8 cellular contexts compared by ENCODE assay signal in genomic region chrX:115642895-115643530, GRCh38.
DNase-seq lines count a peak whose midpoint lies in the region; ATAC-seq, FAIRE-seq and TF ChIP-seq lines count a peak whose summit lies in the region.

No MANE protein-coding gene starts in this region.

- no peak for ATAC-seq in HG03439 (IDR thresholded peaks at IDR 0.05; ENCODE audit: unreplicated experiment)

- H3K36me3 ChIP-seq in kidney (ENCODE audit: control insufficient read depth in 1 of 2, insufficient read depth in 2 of 2, low read length in 2 of 2) (peaks cover 2 to 19% of the 10 kb centered on the region in 2 donors), stomach (peaks cover 0 to 34% (median 19%) of the 10 kb centered on the region in 4 donors)

- no peak overlapping the region for H3K4me3 Mint-ChIP-seq in brain

- peaks cover under 1% of the 10 kb centered on the region for H3K27me3 Mint-ChIP-seq in brain

- intact Hi-C loops in kidney (cut with DNase I), result no loop called here
- intact Hi-C loops in stomach (cut with DNase I; ENCODE audit: low total_unique reads), result loop anchor here (5.0 kb wide), 1 partner anchor 311 kb away; no protein-coding TSS in a partner anchor

- TF ChIP-seq POLR2A in stomach (IDR thresholded peaks at IDR 0.05), result no peak

- H3K4me1 ChIP-seq in kidney (ENCODE audit: control insufficient read depth in 1 of 2, insufficient read depth in 1 of 2, low read depth in 1 of 2, low read length in 2 of 2) (peaks cover 0 to 2% of the 10 kb centered on the region in 2 donors), stomach (peaks cover 0 to 7% (median 0%) of the 10 kb centered on the region in 4 donors)

- H3K27ac ChIP-seq in kidney (ENCODE audit: low read depth in 2 of 2, low read length in 2 of 2) (no peak overlapping the region), stomach (peak overlapping the region in 3 of 5 donors; percentile 7 to 42 (median 25))

- H3K27ac Mint-ChIP-seq in brain, result peak overlapping the region in 3 of 5 experiments; percentile 30 to 65 (median 48)

- TF ChIP-seq EP300 in stomach (IDR thresholded peaks at IDR 0.05), result no peak

- WGBS in stomach, 5 donors, result 22 to 34% (median 28%) methylated on average over 5 of the region's 5 CpGs

- no peak overlapping the region for H3K9ac ChIP-seq in kidney (ENCODE audit: low read length in 2 of 2)

- FAIRE-seq in kidney (lab: Jason Lieb, UNC), result peak; percentile 96

- DNase-seq in NCI-H1105 treated with DMSO at 0.1 percent for 48 hours (lab: John Stamatoyannopoulos, UW) (peak; percentile 35), NCI-H1105 (lab: John Stamatoyannopoulos, UW) (no peak), HCEC 1CT (peak; percentile 31), NOMO-1 (lab: John Stamatoyannopoulos, UW; ENCODE audit: unreplicated experiment in 2 of 2) (peak; percentile 32 to 52), kidney (no peak), stomach (peak; percentile 36)

- peaks cover 22% of the 10 kb centered on the region for H3K4me1 Mint-ChIP-seq in brain

- H3K9me3 Mint-ChIP-seq in brain, result no peaks in the 10 kb centered on the region

- peaks cover 59% of the 10 kb centered on the region for H3K36me3 Mint-ChIP-seq in brain

- H3K4me3 ChIP-seq in kidney (ENCODE audit: low read length in 2 of 2) (no peak overlapping the region), stomach (no peak overlapping the region)

- peak; percentile 97 to 98 for TF ChIP-seq CTCF in brain (conservative IDR thresholded peaks at IDR 0.05)
- peak; percentile 79 for TF ChIP-seq CTCF in kidney (IDR thresholded peaks at IDR 0.05; ENCODE audit: borderline replicate concordance, extremely low read depth, insufficient read depth)
- TF ChIP-seq CTCF in stomach (IDR thresholded peaks at IDR 0.05), result peak in 6 of 7 experiments; percentile 28 to 98 (median 88)

- H3K9me3 ChIP-seq in kidney (ENCODE audit: control insufficient read depth in 1 of 2, low read length in 2 of 2), result no peaks in the 10 kb centered on the region
- no peaks in the 10 kb centered on the region for H3K9me3 ChIP-seq in stomach

- peaks cover 0 to 4% (median 0%) of the 10 kb centered on the region in 3 donors for H3K27me3 ChIP-seq in stomach

Comparison
In these comparisons a context has a peak if more than half of its experiments do, and no peak if none do; other contexts are left out.
1. DNase-seq: peak in NCI-H1105 treated with DMSO at 0.1 percent for 48 hours (single experiment), HCEC 1CT (single experiment), NOMO-1 (2 of 2) and stomach (single experiment); none in NCI-H1105 (single experiment) and kidney (single experiment).
2. H3K27ac ChIP-seq: peak in stomach (3 of 5); none in kidney (0 of 2).
3. Peak in every context shown above with its lines, with median percentiles within 50 percentile points of each other: CTCF ChIP-seq.